In genomic region chr11:31445621-31446020, GRCh38 we compare ENCODE assay signal across 14 cellular contexts.
DNase-seq lines count a peak whose midpoint lies in the region; TF ChIP-seq lines count a peak whose summit lies in the region.
"Had no signal": no experiment of that assay in that cellular context is flagged by ENCODE, and none has a peak within 500 bp of the region (broad histone marks: within the 10 kb centered on the region; RNA-seq: fewer than 3 reads in every experiment).

No MANE protein-coding gene starts in this region.

- H3K36me3 ChIP-seq in neural progenitor cell, result no peaks in the 10 kb centered on the region
- H3K36me3 ChIP-seq: HAP-1 had no signal

- peaks cover 2% of the 10 kb centered on the region for H3K27me3 Mint-ChIP-seq in neural progenitor cell (ENCODE audit: insufficient read depth, low read depth)
- H3K27me3 Mint-ChIP-seq: B cell; CD4-positive, alpha-beta T cell had no signal

- H3K9ac ChIP-seq in neural progenitor cell, result no peak overlapping the region

- peak; percentile 53 for DNase-seq in ACHN
- DNase-seq in EL, result peak; percentile 15
- peak; percentile 12 for DNase-seq in epithelial cell of esophagus (ENCODE audit: low read depth)
- no peak for DNase-seq in neural progenitor cell (ENCODE audit: low spot score)
- DNase-seq in NCI-H2029 treated with DMSO at 0.1 percent for 48 hours (lab: John Stamatoyannopoulos, UW), result no peak
- DNase-seq in NCI-H446 treated with DMSO at 0.1 percent for 48 hours (lab: John Stamatoyannopoulos, UW), result no peak
- DNase-seq in activated naive CD4-positive, alpha-beta T cell treated with anti-CD3 and anti-CD28 coated beads, Interleukin-2, amount 50 U/mL, for 16 hours, result no peak
- DNase-seq: 8988T; C1 segment of cervical spinal cord; CD4-positive, alpha-beta T cell; DMS153; DMS79 treated with DMSO at 0.1 percent for 48 hours had no signal

- no peaks in the 10 kb centered on the region for H3K9me3 Mint-ChIP-seq in neural progenitor cell
- H3K9me3 Mint-ChIP-seq: CD4-positive, alpha-beta T cell had no signal

- no peak for TF ChIP-seq CTCF in epithelial cell of esophagus (IDR thresholded peaks at IDR 0.05; ENCODE audit: insufficient read depth, low read depth, low read length, missing control alignments)
- TF ChIP-seq CTCF in neural progenitor cell (IDR thresholded peaks at IDR 0.05), result no peak

- peaks cover 2% of the 10 kb centered on the region for H3K4me1 Mint-ChIP-seq in neural progenitor cell
- H3K4me1 Mint-ChIP-seq: B cell had no signal

- in situ Hi-C loops in ACHN (cut with HindIII; ENCODE audit: low pct_ligation_motif_present, low pct_unique_long_range_greater_than_20kb, low sequenced_read_pairs), result no loop called here

- peaks cover 54% of the 10 kb centered on the region for H3K79me2 ChIP-seq in neural progenitor cell (ENCODE audit: low read depth)

- H3K4me1 ChIP-seq in neural progenitor cell, result peaks cover 49% of the 10 kb centered on the region

- no peak overlapping the region for H2AFZ ChIP-seq in neural progenitor cell (replicated peaks)

- H3K9me3 ChIP-seq in neural progenitor cell (ENCODE audit: low read depth), result no peaks in the 10 kb centered on the region
- H3K9me3 ChIP-seq: HAP-1 had no signal

- H3K27me3 ChIP-seq in neural progenitor cell, result no peaks in the 10 kb centered on the region

- no peaks in the 10 kb centered on the region for H4K20me1 ChIP-seq in neural progenitor cell (ENCODE audit: low read depth)

- no peak overlapping the region for H3K27ac Mint-ChIP-seq in neural progenitor cell
- H3K27ac Mint-ChIP-seq: B cell; CD4-positive, alpha-beta T cell had no signal

- H3K4me3 Mint-ChIP-seq in neural progenitor cell, result no peak overlapping the region
- H3K4me3 Mint-ChIP-seq: B cell; CD4-positive, alpha-beta T cell had no signal

- H3K4me3 ChIP-seq in epithelial cell of esophagus (ENCODE audit: low read length) (no peak overlapping the region), neural progenitor cell (no peak overlapping the region)
- H3K4me3 ChIP-seq: HAP-1 had no signal

- H3K36me3 Mint-ChIP-seq in neural progenitor cell, result peaks cover 25% of the 10 kb centered on the region

- H3K4me2 ChIP-seq in neural progenitor cell, result no peak overlapping the region

- peaks cover 54% of the 10 kb centered on the region for H3F3A ChIP-seq in neural progenitor cell (ENCODE audit: low read depth)

- H3K27ac ChIP-seq in neural progenitor cell, result peak overlapping the region; percentile 93

Comparison
In these comparisons a context has a peak if more than half of its experiments do, and no peak if none do; other contexts are left out.
1. DNase-seq: peak in ACHN (single experiment), EL (single experiment) and epithelial cell of esophagus (single experiment); none in neural progenitor cell (single experiment), NCI-H2029 treated with DMSO at 0.1 percent for 48 hours (single experiment), NCI-H446 treated with DMSO at 0.1 percent for 48 hours (single experiment) and activated naive CD4-positive, alpha-beta T cell treated with anti-CD3 and anti-CD28 coated beads, Interleukin-2, amount 50 U/mL, for 16 hours (single experiment).